Comparison of ENCODE assay signal across 24 cellular contexts in genomic region chr10:79941585-79942210, GRCh38. TPM values are rescaled to one million over a fixed set of nuclear protein-coding genes. Genes with fewer than 3 reads are reported as not detected.
"Had no signal": no experiment of that assay in that cellular context is flagged by ENCODE, and none has a peak within 500 bp of the region (broad histone marks: within the 10 kb centered on the region; RNA-seq: fewer than 3 reads in every experiment).

No MANE protein-coding gene starts in this region.

- H3K4me3 Mint-ChIP-seq: activated B cell treated with CpG ODN at 0.5 μM for 24 hours; activated T-cell treated with anti-CD3 and anti-CD28 coated beads, Interleukin-2, amount 50 U/mL, for 4 hours; activated T-helper 17 cell treated with anti-CD3 and anti-CD28 coated beads, Interleukin-2, amount 50 U/mL, for 72 hours; natural killer cell; neural progenitor cell; T-helper 2 cell treated with Interferon-gamma antibody and Interleukin-4, amounts not matched to agents 5 μg/mL and 100 μg/mL, for 36 hours had no signal

- H3K9me3 Mint-ChIP-seq: activated B cell treated with CpG ODN at 0.5 μM for 24 hours; activated T-cell treated with anti-CD3 and anti-CD28 coated beads, Interleukin-2, amount 50 U/mL, for 4 hours; activated T-helper 17 cell treated with anti-CD3 and anti-CD28 coated beads, Interleukin-2, amount 50 U/mL, for 72 hours; natural killer cell; neural progenitor cell; T-helper 2 cell treated with Interferon-gamma antibody and Interleukin-4, amounts not matched to agents 5 μg/mL and 100 μg/mL, for 36 hours had no signal

- H3K4me1 ChIP-seq: breast epithelium, gastrocnemius medialis, neural progenitor cell had no signal

- H3K27me3 Mint-ChIP-seq: activated B cell treated with CpG ODN at 0.5 μM for 24 hours had no signal

- ATAC-seq: activated T-cell treated with anti-CD3 and anti-CD28 coated beads, Interleukin-2, amount 50 U/mL, for 4 hours; activated T-helper 17 cell treated with anti-CD3 and anti-CD28 coated beads, Interleukin-2, amount 50 U/mL, for 72 hours; gastrocnemius medialis; left ventricle myocardium superior; natural killer cell; right cardiac atrium; stimulated activated naive CD8-positive, alpha-beta T cell treated with anti-CD3 and anti-CD28 coated beads, Interleukin-15, Interleukin-2, amounts not matched to agents 100 U/mL and 50 U/mL, for 24 hours had no signal

- H3K36me3 ChIP-seq: breast epithelium, gastrocnemius medialis, neural progenitor cell had no signal

- H3K4me1 Mint-ChIP-seq: neural progenitor cell had no signal

- H3K36me3 Mint-ChIP-seq: natural killer cell, neural progenitor cell had no signal

- H3K4me3 ChIP-seq: breast epithelium, gastrocnemius medialis, neural progenitor cell, spleen, thoracic aorta had no signal

- H3K9me3 ChIP-seq: breast epithelium, gastrocnemius medialis, spleen, thoracic aorta had no signal

- DNase-seq: activated B cell treated with CpG ODN at 0.5 μM for 24 hours; activated CD4-positive, alpha-beta T cell treated with anti-CD3 and anti-CD28 coated beads, Interleukin-2, amount 50 U/mL, for 4 hours; activated gamma-delta T cell treated with Interleukin-2 at 50 U/mL for 16 hours; activated naive CD4-positive, alpha-beta T cell treated with anti-CD3 and anti-CD28 coated beads, Interleukin-2, amount 50 U/mL, for 16 hours; activated T-cell treated with anti-CD3 and anti-CD28 coated beads, Interleukin-2, amount 50 U/mL, for 4 hours; amniotic stem cell; central memory CD4-positive, alpha-beta T cell; gastrocnemius medialis; glutamatergic neuron; left ventricle myocardium superior; midbrain; natural killer cell; occipital lobe; spleen; stimulated activated naive CD8-positive, alpha-beta T cell treated with anti-CD3 and anti-CD28 coated beads, Interleukin-15, Interleukin-2, amounts not matched to agents 100 U/mL and 50 U/mL, for 24 hours; T-helper 1 cell; trophoblast cell had no signal

- H3K27ac ChIP-seq: breast epithelium, epithelial cell of prostate, gastrocnemius medialis, neural progenitor cell, spleen, thoracic aorta had no signal

- H3K27ac Mint-ChIP-seq: activated B cell treated with CpG ODN at 0.5 μM for 24 hours; activated T-helper 17 cell treated with anti-CD3 and anti-CD28 coated beads, Interleukin-2, amount 50 U/mL, for 72 hours; natural killer cell; neural progenitor cell; T-helper 2 cell treated with Interferon-gamma antibody and Interleukin-4, amounts not matched to agents 5 μg/mL and 100 μg/mL, for 36 hours had no signal

- H3K27me3 ChIP-seq: breast epithelium, gastrocnemius medialis, neural progenitor cell had no signal

RNA-seq across cellular contexts. Expression of gene SFTPD, which starts 7.2 kb away (rescaled TPM):
- total RNA-seq: activated T-helper 17 cell treated with anti-CD3 and anti-CD28 coated beads, Interleukin-2, amount 50 U/mL, for 72 hours; spleen had no signal
